ENCODE assay signal across 1 cellular context in genomic region chr3:58537412-58538301, GRCh38.
TF ChIP-seq lines count a peak whose summit lies in the region.

No MANE protein-coding gene starts in this region.

TF ChIP-seq in endothelial cell of umbilical vein, 7 proteins besides CTCF, POLR2A, EP300 and RAD21:
- TF ChIP-seq EZH2 (IDR thresholded peaks at IDR 0.05; ENCODE audit: borderline replicate concordance, low read depth, low read length, severe bottlenecking) (no peak), JUN (IDR thresholded peaks at IDR 0.05; ENCODE audit: borderline replicate concordance, insufficient read depth, insufficient read length, low read depth) (no peak), FOS (IDR thresholded peaks at IDR 0.05; ENCODE audit: borderline replicate concordance, insufficient read depth, low read length) (no peak), MAX (IDR thresholded peaks at IDR 0.05; ENCODE audit: insufficient read depth, insufficient read length) (no peak), MYC (IDR thresholded peaks at IDR 0.05; ENCODE audit: low read depth, low read length) (no peak), GATA2 (IDR thresholded peaks at IDR 0.05; ENCODE audit: insufficient read depth, insufficient read length, low read depth, low read length) (no peak), POLR2AphosphoS5 (IDR thresholded peaks at IDR 0.05; ENCODE audit: insufficient read depth, low read depth, low read length) (no peak)
